In the genomic region with DNA sequence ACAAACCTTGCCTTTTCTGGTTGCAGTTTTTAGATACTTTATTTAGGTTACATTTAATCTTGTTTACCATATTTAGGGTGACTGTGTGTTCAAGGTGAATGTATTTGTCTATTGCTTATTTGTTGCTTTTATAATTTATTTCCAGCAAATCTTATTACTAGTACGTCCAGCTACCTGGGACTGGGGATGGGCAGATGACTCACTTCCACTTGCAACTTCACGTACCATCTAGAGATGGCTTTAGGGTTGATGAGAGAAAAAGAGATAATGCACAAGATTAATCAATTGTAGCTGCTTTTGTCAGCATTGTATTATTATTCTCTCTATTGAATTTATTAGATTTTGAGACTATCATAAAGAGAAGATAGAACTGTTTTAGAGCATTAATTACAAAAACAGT, we compare ENCODE assay signal across 16 cellular contexts. TPM values are rescaled to one million over a fixed set of nuclear protein-coding genes. Genes with fewer than 3 reads are reported as not detected.
DNase-seq lines count a peak whose midpoint lies in the region; TF ChIP-seq lines count a peak whose summit lies in the region.
"Had no signal": no experiment of that assay in that cellular context is flagged by ENCODE, and none has a peak within 500 bp of the region (broad histone marks: within the 10 kb centered on the region; RNA-seq: fewer than 3 reads in every experiment).

No MANE protein-coding gene starts in this region.

- intact Hi-C loops in mammary epithelial cell (cut with micrococcal nuclease) (no loop called here), posterior cingulate gyrus (cut with DNase I) (no loop called here)

- H3K4me3 Mint-ChIP-seq in progenitor cell of endocrine pancreas (ENCODE audit: low read depth), result no peak overlapping the region
- H3K4me3 Mint-ChIP-seq: CD4-positive, alpha-beta memory T cell; H9 had no signal

- H3K4me2 ChIP-seq in mammary epithelial cell (ENCODE audit: insufficient read depth, low read depth, low read length), result peak overlapping the region; percentile 36

- DNase-seq in HPDE6-E6E7 (ENCODE audit: extremely low spot score) (peak; percentile 22), mammary epithelial cell (peak; percentile 27), epithelial cell of prostate (ENCODE audit: low read depth, low spot score) (no peak), progenitor cell of endocrine pancreas (ENCODE audit: low spot score, unreplicated experiment) (no peak), posterior cingulate gyrus (no peak), SHP77 (lab: John Stamatoyannopoulos, UW) (no peak), NCI-H2107 treated with DMSO at 0.1 percent for 48 hours (lab: John Stamatoyannopoulos, UW; ENCODE audit: unreplicated experiment) (no peak)
- DNase-seq: ACHN; C1 segment of cervical spinal cord; CD4-positive, alpha-beta memory T cell; DMS153; DMS79 treated with DMSO at 0.1 percent for 48 hours; GDM1; GOT3; H9 had no signal

- TF ChIP-seq CTCF in mammary epithelial cell (conservative IDR thresholded peaks at IDR 0.05 in 1 of 2, IDR thresholded peaks at IDR 0.05 in 1 of 2; ENCODE audit: extremely low read depth in 1 of 2, insufficient read depth in 1 of 2, low read depth in 1 of 2, low read length in 2 of 2) (no peak), progenitor cell of endocrine pancreas (IDR thresholded peaks at IDR 0.05; ENCODE audit: unreplicated experiment) (no peak)

- no peaks in the 10 kb centered on the region for H4K20me1 ChIP-seq in mammary epithelial cell (ENCODE audit: insufficient read depth, low read length)

- peaks cover 27% of the 10 kb centered on the region for H3K36me3 Mint-ChIP-seq in progenitor cell of endocrine pancreas (ENCODE audit: insufficient read depth)

- CTCF ChIA-PET in mammary epithelial cell (lab: Charles Lee; ENCODE audit: low non-redundant PET), result interaction anchor here (0.9 kb wide), 1 partner anchor 30 kb away, joined by 3 read pairs; no protein-coding TSS in a partner anchor

- peaks cover 10% of the 10 kb centered on the region for H3K4me1 Mint-ChIP-seq in progenitor cell of endocrine pancreas (ENCODE audit: low read depth)

- WGBS in mammary epithelial cell (ENCODE audit: low coverage, missing lambda C conversion rate), result 35% methylated on average over 2 of the region's 2 CpGs

- peak overlapping the region; percentile 52 for H3K27ac ChIP-seq in mammary epithelial cell (ENCODE audit: insufficient read depth, low read depth, low read length)
- peak overlapping the region; percentile 85 for H3K27ac ChIP-seq in epithelial cell of prostate

- no peaks in the 10 kb centered on the region for H3K36me3 ChIP-seq in mammary epithelial cell (ENCODE audit: insufficient read depth, low read length)

- dilution Hi-C loops in mammary epithelial cell (cut with HindIII; ENCODE audit: low sequenced_read_pairs), result no loop called here

- no peak overlapping the region for H3K4me3 ChIP-seq in mammary epithelial cell (replicated peaks in 1 of 3; ENCODE audit: insufficient read depth in 1 of 3, low read depth in 2 of 3, low read length in 3 of 3)

- peaks cover 9% of the 10 kb centered on the region for H3K9me3 ChIP-seq in mammary epithelial cell (replicated peaks; ENCODE audit: insufficient read depth, low read length)

- H3K9me3 Mint-ChIP-seq in progenitor cell of endocrine pancreas (ENCODE audit: low read depth), result peaks cover 24% of the 10 kb centered on the region

- peaks cover 18% of the 10 kb centered on the region for H3K4me1 ChIP-seq in mammary epithelial cell (ENCODE audit: insufficient read depth, low read length)

- no peak overlapping the region for H3K9ac ChIP-seq in mammary epithelial cell (ENCODE audit: insufficient read depth, low read length)

- no peak overlapping the region for H2AFZ ChIP-seq in mammary epithelial cell (ENCODE audit: low read depth, low read length)

- H3K27ac Mint-ChIP-seq in progenitor cell of endocrine pancreas, result peak overlapping the region; percentile 20
- H3K27ac Mint-ChIP-seq: CD4-positive, alpha-beta memory T cell; H9 had no signal

- H3K27me3 ChIP-seq in mammary epithelial cell (ENCODE audit: insufficient read depth, low read length), result no peaks in the 10 kb centered on the region

- BruUV-seq in mammary epithelial cell (replicated peaks; lab: Mats Ljungman, UMichigan), result no TSS peak

- in situ Hi-C loops in mammary epithelial cell (cut with MboI; ENCODE audit: low sequenced_read_pairs in 2 of 2), result no loop called here

- H3K27me3 Mint-ChIP-seq in progenitor cell of endocrine pancreas, result no peaks in the 10 kb centered on the region

- H3K79me2 ChIP-seq in mammary epithelial cell (ENCODE audit: insufficient read depth, low read length), result peaks cover 62% of the 10 kb centered on the region

RNA-seq across cellular contexts. Expression of a gene that starts 5.1 kb away (rescaled TPM):
- total RNA-seq in mammary epithelial cell, result 10 to 100 TPM; 11.2 to 15.7 TPM
- 2.7 TPM for polyA plus RNA-seq in mammary epithelial cell
- polyA minus RNA-seq in mammary epithelial cell, result 2.7 TPM
- 25.6 and 25.9 TPM in 2 replicates for total RNA-seq in progenitor cell of endocrine pancreas
- total RNA-seq: A172 had no signal

RNA-seq across cellular contexts. Expression of a gene that starts 30.4 kb away (rescaled TPM):
- 1 to 10 TPM in 1 of 2 donors, under 1 TPM in 1; 0.99 to 1.3 TPM for total RNA-seq in mammary epithelial cell
- polyA plus RNA-seq in mammary epithelial cell, result 0.31 TPM
- not detected for polyA minus RNA-seq in mammary epithelial cell
- 2.5 and 3.1 TPM in 2 replicates for total RNA-seq in progenitor cell of endocrine pancreas
- total RNA-seq: CD4-positive, alpha-beta memory T cell had no signal
- polyA plus RNA-seq: CD4-positive, alpha-beta memory T cell had no signal

Comparison
In these comparisons a context has a peak if more than half of its experiments do, and no peak if none do; other contexts are left out.
1. DNase-seq: peak in HPDE6-E6E7 (single experiment) and mammary epithelial cell (single experiment); none in epithelial cell of prostate (single experiment), progenitor cell of endocrine pancreas (single experiment), posterior cingulate gyrus (0 of 10), SHP77 (0 of 2) and NCI-H2107 treated with DMSO at 0.1 percent for 48 hours (single experiment).